8 cellular contexts compared by ENCODE assay signal in the genomic region with DNA sequence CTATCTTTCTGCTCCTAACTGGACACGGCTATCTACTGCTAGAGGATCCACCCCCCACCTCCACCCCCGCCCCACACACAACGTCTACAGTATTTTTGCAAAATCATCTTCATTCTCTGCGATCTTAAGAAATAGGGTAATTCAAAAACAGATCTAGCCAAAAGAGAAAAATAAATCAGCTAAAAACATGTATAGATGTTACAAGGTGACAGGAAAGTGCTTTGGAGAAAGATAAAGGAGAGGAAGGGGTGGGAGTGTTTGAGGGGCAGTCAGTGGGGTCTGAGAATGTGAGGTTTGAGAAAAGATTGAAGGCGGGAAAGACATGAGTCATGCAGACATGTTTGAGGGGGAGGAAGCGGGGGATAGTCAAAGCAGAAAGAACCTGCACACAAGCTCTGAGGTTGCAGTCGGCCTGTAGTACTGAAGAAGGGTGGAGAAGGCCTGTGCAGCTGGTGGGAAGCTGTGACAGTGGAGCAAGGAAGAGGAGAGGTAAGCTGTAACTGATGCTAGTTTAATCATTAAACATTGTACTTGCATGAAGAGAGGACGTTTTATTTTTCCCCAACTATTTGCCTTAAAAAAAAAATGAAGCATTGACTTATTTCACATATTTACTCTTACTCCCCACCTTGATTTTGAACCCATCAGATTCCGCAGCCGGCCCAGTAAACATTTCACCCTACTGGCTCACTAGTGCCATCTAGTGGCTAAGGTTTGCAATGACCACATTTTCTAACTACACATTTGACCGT.
A peak's percentile ranks its signal among the peaks of the same experiment; 100 is the strongest.
DNase-seq lines count a peak whose midpoint lies in the region; ATAC-seq and TF ChIP-seq lines count a peak whose summit lies in the region.

No MANE protein-coding gene starts in this region.

- DNase-seq in C1 segment of cervical spinal cord (lab: John Stamatoyannopoulos, UW) (peak in 11 of 14 donors; percentile 7 to 62 (median 18)), NCI-H2171 treated with DMSO at 0.1 percent for 48 hours (lab: John Stamatoyannopoulos, UW) (peak; percentile 66), mesothelial cell of epicardium (ENCODE audit: low spot score in 2 of 2, unreplicated experiment in 2 of 2) (peak; percentile 36 to 72), stromal cell of bone marrow (ENCODE audit: low read depth) (peak; percentile 22)
- peak; percentile 73 for DNase-seq in activated CD4-positive, alpha-beta T cell treated with anti-CD3 and anti-CD28 coated beads, Interleukin-2, amount 10 ng/mL, durations not matched to agents 7 days and 5 days
- DNase-seq in effector CD8-positive, alpha-beta T cell (lab: John Stamatoyannopoulos, UW) = peak; percentile 8

- H3K4me3 Mint-ChIP-seq in activated CD4-positive, alpha-beta T cell treated with anti-CD3 and anti-CD28 coated beads, Interleukin-2, amount 10 ng/mL, durations not matched to agents 7 days and 5 days = no peak overlapping the region
- no peak overlapping the region for H3K4me3 Mint-ChIP-seq in mesothelial cell of epicardium

- TF ChIP-seq CTCF in mesothelial cell of epicardium (IDR thresholded peaks at IDR 0.05; ENCODE audit: unreplicated experiment) = peak; percentile 94

- POLR2A ChIA-PET in activated CD4-positive, alpha-beta T cell treated with anti-CD3 and anti-CD28 coated beads, Interleukin-2, amount 10 ng/mL, durations not matched to agents 7 days and 5 days (lab: Charles Lee) = no interaction called here

- peak; percentile 91 for ATAC-seq in GM18867 (IDR thresholded peaks at IDR 0.05; ENCODE audit: unreplicated experiment)
- ATAC-seq in HG03039 (IDR thresholded peaks at IDR 0.05; ENCODE audit: unreplicated experiment) = peak; percentile 71

- no peaks in the 10 kb centered on the region for H3K36me3 Mint-ChIP-seq in activated CD4-positive, alpha-beta T cell treated with anti-CD3 and anti-CD28 coated beads, Interleukin-2, amount 10 ng/mL, durations not matched to agents 7 days and 5 days (ENCODE audit: low read depth)
- no peaks in the 10 kb centered on the region for H3K36me3 Mint-ChIP-seq in mesothelial cell of epicardium

- CTCF ChIA-PET in activated CD4-positive, alpha-beta T cell treated with anti-CD3 and anti-CD28 coated beads, Interleukin-2, amount 10 ng/mL, durations not matched to agents 7 days and 5 days (lab: Charles Lee) = interaction anchor here (0.7 kb wide), 2 partner anchors 12 to 81 kb away, joined by 3 to 4 read pairs; no protein-coding TSS in a partner anchor

- no peaks in the 10 kb centered on the region for H3K4me1 Mint-ChIP-seq in activated CD4-positive, alpha-beta T cell treated with anti-CD3 and anti-CD28 coated beads, Interleukin-2, amount 10 ng/mL, durations not matched to agents 7 days and 5 days
- H3K4me1 Mint-ChIP-seq in mesothelial cell of epicardium = peaks cover 11% of the 10 kb centered on the region

- H3K27ac Mint-ChIP-seq in activated CD4-positive, alpha-beta T cell treated with anti-CD3 and anti-CD28 coated beads, Interleukin-2, amount 10 ng/mL, durations not matched to agents 7 days and 5 days = no peak overlapping the region
- peak overlapping the region; percentile 44 for H3K27ac Mint-ChIP-seq in mesothelial cell of epicardium

- no peaks in the 10 kb centered on the region for H3K27me3 Mint-ChIP-seq in activated CD4-positive, alpha-beta T cell treated with anti-CD3 and anti-CD28 coated beads, Interleukin-2, amount 10 ng/mL, durations not matched to agents 7 days and 5 days
- H3K27me3 Mint-ChIP-seq in mesothelial cell of epicardium (ENCODE audit: low read depth) = peaks cover 2% of the 10 kb centered on the region

- no peaks in the 10 kb centered on the region for H3K9me3 Mint-ChIP-seq in activated CD4-positive, alpha-beta T cell treated with anti-CD3 and anti-CD28 coated beads, Interleukin-2, amount 10 ng/mL, durations not matched to agents 7 days and 5 days
- H3K9me3 Mint-ChIP-seq in mesothelial cell of epicardium = no peaks in the 10 kb centered on the region

Comparison
In these comparisons a context has a peak if more than half of its experiments do, and no peak if none do; other contexts are left out.
1. Peak in every context shown above with its lines: DNase-seq and ATAC-seq.
2. DNase-seq: peak in every context shown above with its lines; median percentile 73 in activated CD4-positive, alpha-beta T cell treated with anti-CD3 and anti-CD28 coated beads, Interleukin-2, amount 10 ng/mL, durations not matched to agents 7 days and 5 days; 66 in NCI-H2171 treated with DMSO at 0.1 percent for 48 hours; 54 in mesothelial cell of epicardium; 22 in stromal cell of bone marrow; 18 in C1 segment of cervical spinal cord; 8 in effector CD8-positive, alpha-beta T cell.